ENCODE assay signal across 1 cellular context in the genomic region with DNA sequence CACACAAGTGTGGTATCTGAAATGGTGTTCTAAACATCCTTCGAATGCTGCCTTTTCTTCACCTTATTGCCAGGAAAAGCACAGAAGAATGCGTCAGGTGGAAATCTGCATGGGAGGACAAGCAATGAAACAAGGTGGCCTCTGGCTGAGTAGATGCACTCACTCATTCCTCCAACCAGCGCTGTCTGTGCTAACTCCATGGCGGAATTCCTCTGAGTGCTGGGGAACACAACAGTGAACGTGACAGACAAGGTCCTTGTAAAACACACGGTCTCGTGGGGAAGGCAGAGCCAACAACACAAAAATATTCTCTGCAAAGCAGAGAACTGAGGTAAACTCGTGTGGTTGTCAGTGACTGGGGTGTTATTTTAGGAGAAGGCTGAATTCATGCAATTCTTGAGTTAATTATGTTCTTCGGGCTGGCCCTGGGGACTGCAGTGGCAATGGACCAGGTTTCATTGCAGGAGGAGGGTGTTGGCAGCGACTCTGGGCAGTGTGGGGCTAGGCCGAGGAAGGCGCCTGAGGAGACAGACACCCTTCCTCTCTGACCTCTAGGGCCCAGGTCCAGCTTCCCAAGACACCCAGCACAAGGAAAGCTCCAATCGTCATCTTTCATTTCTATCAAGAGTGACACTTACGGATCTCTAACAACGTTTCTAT.
TF ChIP-seq lines count a peak whose summit lies in the region.

No MANE protein-coding gene starts in this region.

TF ChIP-seq in IMR-90, 13 proteins besides CTCF, POLR2A, EP300 and RAD21:
- TF ChIP-seq, protein P1, sequence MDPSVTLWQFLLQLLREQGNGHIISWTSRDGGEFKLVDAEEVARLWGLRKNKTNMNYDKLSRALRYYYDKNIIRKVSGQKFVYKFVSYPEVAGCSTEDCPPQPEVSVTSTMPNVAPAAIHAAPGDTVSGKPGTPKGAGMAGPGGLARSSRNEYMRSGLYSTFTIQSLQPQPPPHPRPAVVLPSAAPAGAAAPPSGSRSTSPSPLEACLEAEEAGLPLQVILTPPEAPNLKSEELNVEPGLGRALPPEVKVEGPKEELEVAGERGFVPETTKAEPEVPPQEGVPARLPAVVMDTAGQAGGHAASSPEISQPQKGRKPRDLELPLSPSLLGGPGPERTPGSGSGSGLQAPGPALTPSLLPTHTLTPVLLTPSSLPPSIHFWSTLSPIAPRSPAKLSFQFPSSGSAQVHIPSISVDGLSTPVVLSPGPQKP (IDR thresholded peaks at IDR 0.05; ENCODE audit: borderline replicate concordance, low read depth, low read length) = no peak
- no peak for TF ChIP-seq MAZ (IDR thresholded peaks at IDR 0.05; ENCODE audit: borderline replicate concordance, low read depth, low read length)
- TF ChIP-seq RCOR1 (IDR thresholded peaks at IDR 0.05; ENCODE audit: insufficient replicate concordance, low read length) = no peak
- TF ChIP-seq BHLHE40 (IDR thresholded peaks at IDR 0.05; ENCODE audit: low read depth, low read length) = no peak
- no peak for TF ChIP-seq CEBPB (IDR thresholded peaks at IDR 0.05; ENCODE audit: low read depth, low read length)
- no peak for TF ChIP-seq FOS (IDR thresholded peaks at IDR 0.05; ENCODE audit: low read depth, low read length)
- TF ChIP-seq MAFK (IDR thresholded peaks at IDR 0.05; ENCODE audit: low read depth, low read length) = no peak
- no peak for TF ChIP-seq MXI1 (IDR thresholded peaks at IDR 0.05; ENCODE audit: borderline replicate concordance, low read depth, low read length)
- TF ChIP-seq, protein P2, sequence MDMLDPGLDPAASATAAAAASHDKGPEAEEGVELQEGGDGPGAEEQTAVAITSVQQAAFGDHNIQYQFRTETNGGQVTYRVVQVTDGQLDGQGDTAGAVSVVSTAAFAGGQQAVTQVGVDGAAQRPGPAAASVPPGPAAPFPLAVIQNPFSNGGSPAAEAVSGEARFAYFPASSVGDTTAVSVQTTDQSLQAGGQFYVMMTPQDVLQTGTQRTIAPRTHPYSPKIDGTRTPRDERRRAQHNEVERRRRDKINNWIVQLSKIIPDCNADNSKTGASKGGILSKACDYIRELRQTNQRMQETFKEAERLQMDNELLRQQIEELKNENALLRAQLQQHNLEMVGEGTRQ (IDR thresholded peaks at IDR 0.05; ENCODE audit: low read depth, low read length) = no peak
TF ChIP-seq in IMR-90: peak in this region for 0.
